In genomic region chr5:14699159-14699558, GRCh38 we compare ENCODE assay signal across 11 cellular contexts.
"Had no signal": no experiment of that assay in that cellular context is flagged by ENCODE, and none has a peak within 500 bp of the region (broad histone marks: within the 10 kb centered on the region; RNA-seq: fewer than 3 reads in every experiment).

No MANE protein-coding gene starts in this region.

- H3K4me3 ChIP-seq: gastrocnemius medialis, ovary, tibial nerve had no signal

- H3K4me1 Mint-ChIP-seq: brain had no signal

- H3K27me3 ChIP-seq: gastrocnemius medialis, ovary, tibial nerve had no signal

- H3K9me3 ChIP-seq: gastrocnemius medialis, ovary, tibial nerve had no signal

- ATAC-seq: gastrocnemius medialis, left ventricle myocardium superior had no signal

- H3K36me3 ChIP-seq: ovary had no signal

- H3K9me3 Mint-ChIP-seq: activated B cell treated with CpG ODN at 0.5 μM for 24 hours; brain; central memory CD8-positive, alpha-beta T cell had no signal

- H3K27ac ChIP-seq: epithelial cell of prostate, gastrocnemius medialis, ovary, tibial nerve had no signal

- DNase-seq: activated B cell treated with CpG ODN at 0.5 μM for 24 hours; activated gamma-delta T cell treated with Interleukin-2 at 50 U/mL for 16 hours; effector memory CD4-positive, alpha-beta T cell; gastrocnemius medialis; left ventricle myocardium superior; ovary; stimulated activated CD4-positive, alpha-beta T cell treated with anti-CD3 and anti-CD28 coated beads, Interleukin-2, amount 100 ng/mL, for 48 hours had no signal

- H3K27me3 Mint-ChIP-seq: activated B cell treated with CpG ODN at 0.5 μM for 24 hours; brain; central memory CD8-positive, alpha-beta T cell had no signal

- H3K27ac Mint-ChIP-seq: activated B cell treated with CpG ODN at 0.5 μM for 24 hours had no signal

- H3K4me3 Mint-ChIP-seq: activated B cell treated with CpG ODN at 0.5 μM for 24 hours; brain; central memory CD8-positive, alpha-beta T cell had no signal
